In the genomic region with DNA sequence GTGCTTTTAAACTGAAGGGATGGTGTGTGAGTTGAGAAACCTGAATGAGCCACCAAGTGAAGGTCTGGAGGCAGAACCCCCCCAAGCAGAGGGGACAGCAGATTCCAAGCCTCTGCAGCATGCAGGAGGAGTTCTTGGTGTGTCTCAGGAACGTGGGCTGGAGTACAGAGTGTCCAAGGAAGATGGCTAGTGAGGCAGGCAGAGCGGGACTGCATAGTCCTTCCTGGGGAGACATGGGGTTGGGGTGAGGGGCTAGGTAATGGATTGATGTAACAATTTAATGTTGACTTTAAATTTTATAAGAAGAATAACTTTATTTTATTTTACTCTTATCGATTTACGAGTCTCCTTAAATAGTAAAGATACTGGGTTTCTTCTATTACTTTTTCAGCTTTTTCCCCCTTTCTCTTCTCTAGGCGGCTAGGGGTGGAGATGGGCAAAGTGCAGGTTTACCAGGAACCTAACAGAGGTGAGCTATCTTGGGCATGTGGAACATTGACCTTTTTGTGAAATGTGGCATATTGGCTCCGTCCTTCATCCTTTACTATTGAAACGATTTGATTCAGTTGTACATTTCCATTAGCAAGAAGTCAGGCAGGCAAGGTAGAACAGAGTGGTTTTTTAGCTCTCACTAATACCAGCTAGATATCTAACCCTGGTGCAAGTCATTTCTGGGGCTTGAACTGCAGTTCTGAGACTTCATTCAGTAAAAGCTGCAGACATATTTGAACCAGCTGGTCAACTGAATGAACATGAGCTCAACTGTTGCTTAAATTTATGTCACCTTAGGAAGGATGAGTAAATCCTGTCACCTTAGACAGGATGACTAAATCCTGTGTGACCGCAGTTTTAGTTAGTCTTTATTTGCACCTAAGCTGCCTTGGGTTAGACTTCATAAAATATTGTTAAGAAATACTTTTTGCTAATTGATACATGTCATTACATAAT, we compare ENCODE assay signal across 20 cellular contexts. TPM values are rescaled to one million over a fixed set of nuclear protein-coding genes. Genes with fewer than 3 reads are reported as not detected.
DNase-seq lines count a peak whose midpoint lies in the region; ATAC-seq and TF ChIP-seq lines count a peak whose summit lies in the region.
"Had no signal": no experiment of that assay in that cellular context is flagged by ENCODE, and none has a peak within 500 bp of the region (broad histone marks: within the 10 kb centered on the region; RNA-seq: fewer than 3 reads in every experiment).

No MANE protein-coding gene starts in this region.

- TF ChIP-seq CTCF in colonic mucosa (IDR thresholded peaks at IDR 0.05) (no peak), progenitor cell of endocrine pancreas (IDR thresholded peaks at IDR 0.05; ENCODE audit: unreplicated experiment) (no peak), smooth muscle cell (IDR thresholded peaks at IDR 0.05; ENCODE audit: borderline replicate concordance, insufficient read depth, poor library complexity, severe bottlenecking) (no peak)

- no peak overlapping the region for H2AFZ ChIP-seq in smooth muscle cell (ENCODE audit: low read depth)

- H3K27ac Mint-ChIP-seq in activated T-cell treated with anti-CD3 and anti-CD28 coated beads, Interleukin-2, amount 50 U/mL, for 72 hours: no peak overlapping the region
- H3K27ac Mint-ChIP-seq in progenitor cell of endocrine pancreas: peak overlapping the region; percentile 57

- no peaks in the 10 kb centered on the region for H3K4me1 ChIP-seq in colonic mucosa
- no peaks in the 10 kb centered on the region for H3K4me1 ChIP-seq in smooth muscle cell (ENCODE audit: low read depth)
- H3K4me1 ChIP-seq: BLaER1 treated with 17β-estradiol and CSF1 and Interleukin-3, amounts not matched to agents 10 nM and 100 nM had no signal

- H3K9me3 Mint-ChIP-seq in activated T-cell treated with anti-CD3 and anti-CD28 coated beads, Interleukin-2, amount 50 U/mL, for 72 hours: no peaks in the 10 kb centered on the region
- no peaks in the 10 kb centered on the region for H3K9me3 Mint-ChIP-seq in progenitor cell of endocrine pancreas (ENCODE audit: low read depth)
- H3K9me3 Mint-ChIP-seq: CD8-positive, alpha-beta memory T cell had no signal

- no peaks in the 10 kb centered on the region for H3K27me3 ChIP-seq in colonic mucosa
- no peaks in the 10 kb centered on the region for H3K27me3 ChIP-seq in smooth muscle cell (ENCODE audit: low read depth)
- H3K27me3 ChIP-seq: BLaER1 treated with 17β-estradiol and CSF1 and Interleukin-3, amounts not matched to agents 10 nM and 100 nM had no signal

- H3K9ac ChIP-seq in colonic mucosa (ENCODE audit: low read depth in 2 of 2, low read length in 2 of 2) (no peak overlapping the region), smooth muscle cell (ENCODE audit: low read depth) (no peak overlapping the region)
- H3K9ac ChIP-seq: BLaER1 treated with 17β-estradiol and CSF1 and Interleukin-3, amounts not matched to agents 10 nM and 100 nM had no signal

- H3K27me3 Mint-ChIP-seq in activated T-cell treated with anti-CD3 and anti-CD28 coated beads, Interleukin-2, amount 50 U/mL, for 72 hours (ENCODE audit: low read depth): no peaks in the 10 kb centered on the region
- no peaks in the 10 kb centered on the region for H3K27me3 Mint-ChIP-seq in progenitor cell of endocrine pancreas
- H3K27me3 Mint-ChIP-seq: CD8-positive, alpha-beta memory T cell had no signal

- H3K4me2 ChIP-seq in smooth muscle cell: no peak overlapping the region
- H3K4me2 ChIP-seq: BLaER1 treated with 17β-estradiol and CSF1 and Interleukin-3, amounts not matched to agents 10 nM and 100 nM had no signal

- H3K36me3 Mint-ChIP-seq in activated T-cell treated with anti-CD3 and anti-CD28 coated beads, Interleukin-2, amount 50 U/mL, for 72 hours (ENCODE audit: insufficient read depth in 2 of 2): peaks cover 3 to 6% of the 10 kb centered on the region in 2 donors
- H3K36me3 Mint-ChIP-seq in progenitor cell of endocrine pancreas (ENCODE audit: insufficient read depth): peaks cover 20% of the 10 kb centered on the region

- 92% methylated on average over 8 of the region's 8 CpGs for WGBS in smooth muscle cell (ENCODE audit: low lambda C conversion rate)

- H4K20me1 ChIP-seq in smooth muscle cell (ENCODE audit: low read depth): peaks cover 25% of the 10 kb centered on the region

- no peak overlapping the region for H3K4me3 Mint-ChIP-seq in activated T-cell treated with anti-CD3 and anti-CD28 coated beads, Interleukin-2, amount 50 U/mL, for 72 hours
- H3K4me3 Mint-ChIP-seq in progenitor cell of endocrine pancreas (ENCODE audit: low read depth): no peak overlapping the region
- H3K4me3 Mint-ChIP-seq: CD8-positive, alpha-beta memory T cell had no signal

- no peak for DNase-seq in activated T-cell treated with anti-CD3 and anti-CD28 coated beads, Interleukin-2, amount 50 U/mL, for 72 hours
- DNase-seq in activated T-cell treated with anti-CD3 and anti-CD28 coated beads for 4 hours (no peak), colonic mucosa (peak; percentile 50), left lobe of liver (ENCODE audit: low spot score) (peak; percentile 69), progenitor cell of endocrine pancreas (ENCODE audit: low spot score, unreplicated experiment) (no peak), smooth muscle cell (lab: John Stamatoyannopoulos, UW; ENCODE audit: unreplicated experiment) (no peak), GM19240 (ENCODE audit: insufficient read length, low spot score) (no peak)
- DNase-seq: CD8-positive, alpha-beta memory T cell; GOT3; KG1; MV-4-11; NCI-H1417 treated with DMSO at 0.1 percent for 48 hours; NCI-H1930; NCI-H2171; NCI-H526; PC-3; RPMI8226; SHP77 treated with DMSO at 0.1 percent for 48 hours had no signal

- peaks cover 4% of the 10 kb centered on the region for H3K36me3 ChIP-seq in colonic mucosa
- no peaks in the 10 kb centered on the region for H3K36me3 ChIP-seq in smooth muscle cell (ENCODE audit: low read depth)

- ATAC-seq in activated T-cell treated with anti-CD3 and anti-CD28 coated beads, Interleukin-2, amount 50 U/mL, for 72 hours (replicated peaks in 1 of 2): peak; percentile 74 to 96
- ATAC-seq in left lobe of liver (peak; percentile 98), HG03460 (IDR thresholded peaks at IDR 0.05; ENCODE audit: unreplicated experiment) (no peak)
- ATAC-seq: PC-3 had no signal

- H3K27ac ChIP-seq in colonic mucosa: peak overlapping the region; percentile 38
- H3K27ac ChIP-seq in smooth muscle cell (ENCODE audit: low read depth): no peak overlapping the region
- H3K27ac ChIP-seq: BLaER1 treated with 17β-estradiol and CSF1 and Interleukin-3, amounts not matched to agents 10 nM and 100 nM had no signal

- no peak overlapping the region for H3K4me3 ChIP-seq in colonic mucosa
- no peak overlapping the region for H3K4me3 ChIP-seq in smooth muscle cell
- H3K4me3 ChIP-seq: BLaER1 treated with 17β-estradiol and CSF1 and Interleukin-3, amounts not matched to agents 10 nM and 100 nM had no signal

- peaks cover 17% of the 10 kb centered on the region for H3K79me2 ChIP-seq in smooth muscle cell (ENCODE audit: low read depth)

- no peaks in the 10 kb centered on the region for H3K9me3 ChIP-seq in colonic mucosa
- no peaks in the 10 kb centered on the region for H3K9me3 ChIP-seq in smooth muscle cell (replicated peaks; ENCODE audit: low read depth)
- H3K9me3 ChIP-seq: BLaER1 treated with 17β-estradiol and CSF1 and Interleukin-3, amounts not matched to agents 10 nM and 100 nM had no signal

- H3K4me1 Mint-ChIP-seq in activated T-cell treated with anti-CD3 and anti-CD28 coated beads, Interleukin-2, amount 50 U/mL, for 72 hours (ENCODE audit: low read depth): peaks cover 20% of the 10 kb centered on the region
- peaks cover 5% of the 10 kb centered on the region for H3K4me1 Mint-ChIP-seq in progenitor cell of endocrine pancreas (ENCODE audit: low read depth)

- H3F3A ChIP-seq in smooth muscle cell (ENCODE audit: low read depth): no peaks in the 10 kb centered on the region

- intact Hi-C loops in colonic mucosa (cut with DNase I): no loop called here

RNA-seq across cellular contexts. Expression of a gene that starts 9.2 kb away (rescaled TPM):
- 10 to 100 TPM; 64.1 to 64.6 TPM for total RNA-seq in activated T-cell treated with anti-CD3 and anti-CD28 coated beads, Interleukin-2, amount 50 U/mL, for 72 hours
- total RNA-seq in colonic mucosa: 10 to 100 TPM; 34.8 to 35.9 TPM
- 15.6 TPM for total RNA-seq in left lobe of liver
- 66.9 and 67.7 TPM in 2 replicates for total RNA-seq in progenitor cell of endocrine pancreas
- total RNA-seq in smooth muscle cell: 37.9 and 39.8 TPM in 2 replicates
- 24.0 TPM in 2 replicates for polyA plus RNA-seq in smooth muscle cell

Comparison
In these comparisons a context has a peak if more than half of its experiments do, and no peak if none do; other contexts are left out.
1. DNase-seq: peak in colonic mucosa (single experiment) and left lobe of liver (single experiment); none in activated T-cell treated with anti-CD3 and anti-CD28 coated beads, Interleukin-2, amount 50 U/mL, for 72 hours (0 of 2), activated T-cell treated with anti-CD3 and anti-CD28 coated beads for 4 hours (single experiment), progenitor cell of endocrine pancreas (single experiment), smooth muscle cell (single experiment) and GM19240 (single experiment).